2 cellular contexts compared by ENCODE assay signal in the genomic region with DNA sequence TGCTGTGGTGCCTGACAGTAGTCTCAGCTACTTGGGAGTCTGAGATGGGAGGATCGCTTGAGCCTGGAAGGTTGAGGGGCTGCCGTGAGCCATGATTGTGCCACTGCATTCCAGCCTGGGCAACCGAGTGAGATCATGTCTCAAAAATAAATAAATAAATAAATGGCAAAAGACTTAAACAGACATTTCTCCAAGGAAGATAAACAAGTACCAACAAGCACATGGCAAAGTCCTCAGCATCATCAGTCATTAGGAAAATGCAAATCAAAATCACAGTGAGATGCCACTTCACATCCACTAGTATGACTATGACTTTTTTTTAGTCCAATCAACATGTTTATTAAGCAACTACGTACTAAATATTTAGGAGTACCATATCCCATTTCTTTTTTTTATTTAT.
TF ChIP-seq lines count a peak whose summit lies in the region.

No MANE protein-coding gene starts in this region.

TF ChIP-seq in HCT116, 20 proteins besides CTCF, POLR2A, EP300 and RAD21:
- no peak for TF ChIP-seq CBX3 (IDR thresholded peaks at IDR 0.05; ENCODE audit: low read depth)

TF ChIP-seq in H1, 55 proteins besides CTCF, POLR2A, EP300 and RAD21:
- TF ChIP-seq SIN3A (conservative IDR thresholded peaks at IDR 0.05 in 1 of 2, IDR thresholded peaks at IDR 0.05 in 1 of 2; ENCODE audit: low read depth in 1 of 2, low read length in 2 of 2) = no peak
- TF ChIP-seq RBBP5 (IDR thresholded peaks at IDR 0.05; ENCODE audit: borderline replicate concordance, low read depth, low read length) = no peak
- TF ChIP-seq JUND (IDR thresholded peaks at IDR 0.05; ENCODE audit: low read length) = no peak
- no peak for TF ChIP-seq MAX (IDR thresholded peaks at IDR 0.05)
- TF ChIP-seq FOSL1 (IDR thresholded peaks at IDR 0.05; ENCODE audit: insufficient read depth, low read depth, low read length) = no peak
- TF ChIP-seq CREB1 (IDR thresholded peaks at IDR 0.05) = no peak
- TF ChIP-seq, protein P1, sequence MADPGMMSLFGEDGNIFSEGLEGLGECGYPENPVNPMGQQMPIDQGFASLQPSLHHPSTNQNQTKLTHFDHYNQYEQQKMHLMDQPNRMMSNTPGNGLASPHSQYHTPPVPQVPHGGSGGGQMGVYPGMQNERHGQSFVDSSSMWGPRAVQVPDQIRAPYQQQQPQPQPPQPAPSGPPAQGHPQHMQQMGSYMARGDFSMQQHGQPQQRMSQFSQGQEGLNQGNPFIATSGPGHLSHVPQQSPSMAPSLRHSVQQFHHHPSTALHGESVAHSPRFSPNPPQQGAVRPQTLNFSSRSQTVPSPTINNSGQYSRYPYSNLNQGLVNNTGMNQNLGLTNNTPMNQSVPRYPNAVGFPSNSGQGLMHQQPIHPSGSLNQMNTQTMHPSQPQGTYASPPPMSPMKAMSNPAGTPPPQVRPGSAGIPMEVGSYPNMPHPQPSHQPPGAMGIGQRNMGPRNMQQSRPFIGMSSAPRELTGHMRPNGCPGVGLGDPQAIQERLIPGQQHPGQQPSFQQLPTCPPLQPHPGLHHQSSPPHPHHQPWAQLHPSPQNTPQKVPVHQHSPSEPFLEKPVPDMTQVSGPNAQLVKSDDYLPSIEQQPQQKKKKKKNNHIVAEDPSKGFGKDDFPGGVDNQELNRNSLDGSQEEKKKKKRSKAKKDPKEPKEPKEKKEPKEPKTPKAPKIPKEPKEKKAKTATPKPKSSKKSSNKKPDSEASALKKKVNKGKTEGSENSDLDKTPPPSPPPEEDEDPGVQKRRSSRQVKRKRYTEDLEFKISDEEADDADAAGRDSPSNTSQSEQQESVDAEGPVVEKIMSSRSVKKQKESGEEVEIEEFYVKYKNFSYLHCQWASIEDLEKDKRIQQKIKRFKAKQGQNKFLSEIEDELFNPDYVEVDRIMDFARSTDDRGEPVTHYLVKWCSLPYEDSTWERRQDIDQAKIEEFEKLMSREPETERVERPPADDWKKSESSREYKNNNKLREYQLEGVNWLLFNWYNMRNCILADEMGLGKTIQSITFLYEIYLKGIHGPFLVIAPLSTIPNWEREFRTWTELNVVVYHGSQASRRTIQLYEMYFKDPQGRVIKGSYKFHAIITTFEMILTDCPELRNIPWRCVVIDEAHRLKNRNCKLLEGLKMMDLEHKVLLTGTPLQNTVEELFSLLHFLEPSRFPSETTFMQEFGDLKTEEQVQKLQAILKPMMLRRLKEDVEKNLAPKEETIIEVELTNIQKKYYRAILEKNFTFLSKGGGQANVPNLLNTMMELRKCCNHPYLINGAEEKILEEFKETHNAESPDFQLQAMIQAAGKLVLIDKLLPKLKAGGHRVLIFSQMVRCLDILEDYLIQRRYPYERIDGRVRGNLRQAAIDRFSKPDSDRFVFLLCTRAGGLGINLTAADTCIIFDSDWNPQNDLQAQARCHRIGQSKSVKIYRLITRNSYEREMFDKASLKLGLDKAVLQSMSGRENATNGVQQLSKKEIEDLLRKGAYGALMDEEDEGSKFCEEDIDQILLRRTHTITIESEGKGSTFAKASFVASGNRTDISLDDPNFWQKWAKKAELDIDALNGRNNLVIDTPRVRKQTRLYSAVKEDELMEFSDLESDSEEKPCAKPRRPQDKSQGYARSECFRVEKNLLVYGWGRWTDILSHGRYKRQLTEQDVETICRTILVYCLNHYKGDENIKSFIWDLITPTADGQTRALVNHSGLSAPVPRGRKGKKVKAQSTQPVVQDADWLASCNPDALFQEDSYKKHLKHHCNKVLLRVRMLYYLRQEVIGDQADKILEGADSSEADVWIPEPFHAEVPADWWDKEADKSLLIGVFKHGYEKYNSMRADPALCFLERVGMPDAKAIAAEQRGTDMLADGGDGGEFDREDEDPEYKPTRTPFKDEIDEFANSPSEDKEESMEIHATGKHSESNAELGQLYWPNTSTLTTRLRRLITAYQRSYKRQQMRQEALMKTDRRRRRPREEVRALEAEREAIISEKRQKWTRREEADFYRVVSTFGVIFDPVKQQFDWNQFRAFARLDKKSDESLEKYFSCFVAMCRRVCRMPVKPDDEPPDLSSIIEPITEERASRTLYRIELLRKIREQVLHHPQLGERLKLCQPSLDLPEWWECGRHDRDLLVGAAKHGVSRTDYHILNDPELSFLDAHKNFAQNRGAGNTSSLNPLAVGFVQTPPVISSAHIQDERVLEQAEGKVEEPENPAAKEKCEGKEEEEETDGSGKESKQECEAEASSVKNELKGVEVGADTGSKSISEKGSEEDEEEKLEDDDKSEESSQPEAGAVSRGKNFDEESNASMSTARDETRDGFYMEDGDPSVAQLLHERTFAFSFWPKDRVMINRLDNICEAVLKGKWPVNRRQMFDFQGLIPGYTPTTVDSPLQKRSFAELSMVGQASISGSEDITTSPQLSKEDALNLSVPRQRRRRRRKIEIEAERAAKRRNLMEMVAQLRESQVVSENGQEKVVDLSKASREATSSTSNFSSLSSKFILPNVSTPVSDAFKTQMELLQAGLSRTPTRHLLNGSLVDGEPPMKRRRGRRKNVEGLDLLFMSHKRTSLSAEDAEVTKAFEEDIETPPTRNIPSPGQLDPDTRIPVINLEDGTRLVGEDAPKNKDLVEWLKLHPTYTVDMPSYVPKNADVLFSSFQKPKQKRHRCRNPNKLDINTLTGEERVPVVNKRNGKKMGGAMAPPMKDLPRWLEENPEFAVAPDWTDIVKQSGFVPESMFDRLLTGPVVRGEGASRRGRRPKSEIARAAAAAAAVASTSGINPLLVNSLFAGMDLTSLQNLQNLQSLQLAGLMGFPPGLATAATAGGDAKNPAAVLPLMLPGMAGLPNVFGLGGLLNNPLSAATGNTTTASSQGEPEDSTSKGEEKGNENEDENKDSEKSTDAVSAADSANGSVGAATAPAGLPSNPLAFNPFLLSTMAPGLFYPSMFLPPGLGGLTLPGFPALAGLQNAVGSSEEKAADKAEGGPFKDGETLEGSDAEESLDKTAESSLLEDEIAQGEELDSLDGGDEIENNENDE (IDR thresholded peaks at IDR 0.05; ENCODE audit: insufficient replicate concordance, low read length) = no peak
- no peak for TF ChIP-seq USF2 (IDR thresholded peaks at IDR 0.05; ENCODE audit: low read length)
- TF ChIP-seq BRCA1 (IDR thresholded peaks at IDR 0.05; ENCODE audit: low read depth, low read length) = no peak
